In the genomic region with DNA sequence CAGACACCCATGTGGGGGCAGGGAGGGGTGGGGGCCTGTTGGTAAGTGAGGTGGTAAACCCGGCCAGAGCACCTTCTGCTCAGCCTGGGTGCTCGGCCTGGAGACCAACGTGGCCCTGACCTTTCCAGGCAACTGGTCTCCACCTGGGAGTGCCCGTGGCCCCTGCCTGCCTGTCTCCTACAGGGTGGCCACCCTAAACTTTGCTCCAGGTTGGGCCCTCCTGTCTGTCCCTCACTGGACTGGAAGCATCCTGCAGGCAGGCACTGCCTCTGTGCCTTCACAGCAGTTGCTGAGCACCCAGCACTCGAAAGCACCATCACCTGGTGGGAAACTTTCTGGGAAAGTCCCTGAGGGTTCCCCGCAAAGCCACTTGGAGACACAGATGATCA, we compare ENCODE assay signal across 20 cellular contexts.
"Had no signal": no experiment of that assay in that cellular context is flagged by ENCODE, and none has a peak within 500 bp of the region (broad histone marks: within the 10 kb centered on the region; RNA-seq: fewer than 3 reads in every experiment).

No MANE protein-coding gene starts in this region.

- DNase-seq: effector memory CD4-positive, alpha-beta T cell; gastrocnemius medialis; heart right ventricle; hypothalamus; lower lobe of right lung; naive B cell; nephron progenitor cell; stimulated activated CD4-positive, alpha-beta T cell treated with anti-CD3 and anti-CD28 coated beads, Interleukin-12 subunit alpha, Interleukin-12 subunit beta, amount 100 ng/mL, for 4 hours; stimulated activated naive CD4-positive, alpha-beta T cell; stomach; substantia nigra; transverse colon had no signal

- H3K27ac ChIP-seq: epithelial cell of prostate, esophagus muscularis mucosa, gastrocnemius medialis, heart right ventricle, lower lobe of right lung, neutrophil, skin epidermis, stomach, thoracic aorta, transverse colon had no signal

- H3K36me3 Mint-ChIP-seq: memory B cell, naive B cell had no signal

- H3K36me3 ChIP-seq: esophagus muscularis mucosa, gastrocnemius medialis, heart right ventricle, lower lobe of right lung, neutrophil, stomach, thoracic aorta, transverse colon had no signal

- H3K4me1 ChIP-seq: gastrocnemius medialis, heart right ventricle, lower lobe of right lung, transverse colon had no signal

- H3K9me3 Mint-ChIP-seq: memory B cell, naive B cell, nephron progenitor cell had no signal

- H3K9me3 ChIP-seq: esophagus muscularis mucosa, gastrocnemius medialis, heart right ventricle, lower lobe of right lung, neutrophil, stomach, thoracic aorta, transverse colon had no signal

- H3K27me3 ChIP-seq: transverse colon had no signal

- H3K27ac Mint-ChIP-seq: memory B cell, nephron progenitor cell had no signal

- H3K4me3 ChIP-seq: esophagus muscularis mucosa, gastrocnemius medialis, heart right ventricle, lower lobe of right lung, skin epidermis, stomach, thoracic aorta, transverse colon had no signal

- H3K4me1 Mint-ChIP-seq: memory B cell, naive B cell had no signal

- H3K4me3 Mint-ChIP-seq: memory B cell, naive B cell, nephron progenitor cell had no signal

- ATAC-seq: gastrocnemius medialis, heart right ventricle, left lobe of liver, lower lobe of right lung, sciatic nerve had no signal
